25 cellular contexts compared by ENCODE assay signal in the genomic region with DNA sequence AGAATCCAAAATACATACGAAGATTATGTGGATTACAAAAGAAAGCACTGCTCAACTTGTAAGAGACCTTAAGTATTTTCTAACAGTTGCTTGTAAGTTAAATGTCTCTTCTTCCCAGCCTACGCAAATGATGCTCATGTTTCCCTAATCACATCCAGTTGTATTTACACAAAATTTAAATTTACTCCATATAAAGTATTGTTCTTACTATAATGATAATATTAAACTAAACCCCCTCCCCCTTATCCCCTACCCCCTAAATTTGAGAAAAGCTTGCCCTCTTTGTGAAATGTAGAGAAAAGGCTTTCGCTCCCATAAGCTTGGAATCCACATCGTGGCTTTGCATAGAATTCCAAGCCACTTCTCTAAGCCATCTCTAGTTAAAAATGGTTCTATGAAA.
"Had no signal": no experiment of that assay in that cellular context is flagged by ENCODE, and none has a peak within 500 bp of the region (broad histone marks: within the 10 kb centered on the region; RNA-seq: fewer than 3 reads in every experiment).

No MANE protein-coding gene starts in this region.

- ATAC-seq: effector memory CD8-positive, alpha-beta T cell; esophagus mucosa; gastrocnemius medialis; heart right ventricle; left cardiac atrium; left lung; left ventricle myocardium superior; lower lobe of right lung had no signal

- H3K27ac ChIP-seq: colonic mucosa, epithelial cell of prostate, esophagus squamous epithelium, gastrocnemius medialis, heart right ventricle, left lung, lower lobe of right lung had no signal

- FAIRE-seq: islet of Langerhans, keratinocyte had no signal

- H3K4me3 Mint-ChIP-seq: dendritic cell treated with granulocyte-macrophage colony-stimulating factor and Interleukin-4, amounts not matched to agents 40 ng/mL and 50 ng/mL, for 4 days; effector memory CD8-positive, alpha-beta T cell; endodermal cell; memory B cell had no signal

- H3K4me3 ChIP-seq: colonic mucosa, esophagus squamous epithelium, gastrocnemius medialis, heart right ventricle, left lung, lower lobe of right lung had no signal

- H3K4me1 ChIP-seq: colonic mucosa, esophagus squamous epithelium, heart right ventricle, left lung, lower lobe of right lung had no signal

- H3K27me3 ChIP-seq: colonic mucosa, esophagus squamous epithelium, gastrocnemius medialis, heart right ventricle, left lung had no signal

- H3K9me3 Mint-ChIP-seq: dendritic cell treated with granulocyte-macrophage colony-stimulating factor and Interleukin-4, amounts not matched to agents 40 ng/mL and 50 ng/mL, for 4 days; effector memory CD8-positive, alpha-beta T cell; endodermal cell; memory B cell had no signal

- H3K27me3 Mint-ChIP-seq: dendritic cell treated with granulocyte-macrophage colony-stimulating factor and Interleukin-4, amounts not matched to agents 40 ng/mL and 50 ng/mL, for 4 days; effector memory CD8-positive, alpha-beta T cell; memory B cell had no signal

- H3K36me3 ChIP-seq: colonic mucosa had no signal

- H3K27ac Mint-ChIP-seq: dendritic cell treated with granulocyte-macrophage colony-stimulating factor and Interleukin-4, amounts not matched to agents 40 ng/mL and 50 ng/mL, for 4 days; effector memory CD8-positive, alpha-beta T cell; endodermal cell; memory B cell had no signal

- DNase-seq: colonic mucosa; cortex of kidney; effector CD8-positive, alpha-beta T cell; effector memory CD8-positive, alpha-beta T cell; erythroblast; esophagus squamous epithelium; foreskin fibroblast; foreskin melanocyte; glutamatergic neuron; head of caudate nucleus; heart right ventricle; hippocampal formation; left cardiac atrium; left ventricle myocardium superior; midbrain had no signal

- H3K9me3 ChIP-seq: colonic mucosa, esophagus squamous epithelium, gastrocnemius medialis, heart right ventricle, left lung, lower lobe of right lung had no signal
